ENCODE assay signal across 8 cellular contexts in the genomic region with DNA sequence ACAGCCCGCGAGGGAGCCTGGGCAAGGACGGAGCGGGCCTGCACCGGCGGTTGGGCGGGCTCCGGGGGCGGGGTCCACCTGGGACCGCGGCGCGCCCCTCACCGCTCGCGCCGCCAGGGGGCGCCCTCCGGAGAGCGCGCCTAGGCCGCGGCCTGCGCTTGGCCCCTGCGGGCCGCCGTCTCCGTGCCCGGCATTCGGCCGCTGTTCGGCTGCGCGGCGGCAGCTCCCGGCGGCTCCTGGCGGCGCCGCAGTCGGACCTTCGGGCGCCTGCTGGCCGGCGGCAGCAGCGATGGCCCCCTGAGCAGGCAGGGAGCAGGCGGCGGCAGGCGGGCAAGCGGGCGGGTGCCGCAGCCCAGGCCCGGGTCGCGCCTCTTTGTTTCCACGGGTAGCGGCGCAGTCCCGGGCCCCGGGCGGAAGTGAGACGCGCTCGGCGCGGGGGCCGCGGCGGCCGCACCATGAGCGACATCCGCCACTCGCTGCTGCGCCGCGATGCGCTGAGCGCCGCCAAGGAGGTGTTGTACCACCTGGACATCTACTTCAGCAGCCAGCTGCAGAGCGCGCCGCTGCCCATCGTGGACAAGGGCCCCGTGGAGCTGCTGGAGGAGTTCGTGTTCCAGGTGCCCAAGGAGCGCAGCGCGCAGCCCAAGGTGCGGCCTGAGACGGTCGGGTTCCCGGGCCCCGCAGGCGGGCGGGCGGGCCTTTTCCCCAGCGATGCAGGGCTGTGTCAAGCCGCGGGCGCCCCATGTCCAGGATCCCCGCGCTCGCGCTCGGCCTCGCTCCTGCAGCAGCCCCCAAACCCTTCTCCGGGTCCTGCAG. TPM values are rescaled to one million over a fixed set of nuclear protein-coding genes. Genes with fewer than 3 reads are reported as not detected.
A peak's percentile ranks its signal among the peaks of the same experiment; 100 is the strongest.
DNase-seq lines count a peak whose midpoint lies in the region; ATAC-seq and FAIRE-seq lines count a peak whose summit lies in the region.

A gene (plus strand): TSS at position 193 of the 816 bp plus-strand sequence. CDS start 263 bp downstream, at position 456.

- H2BK5ac ChIP-seq in mesenchymal stem cell (ENCODE audit: low read depth, low read length, poor library complexity, severe bottlenecking), result peak within 1 kb of the TSS; percentile 50

- peak within 1 kb of the TSS in 1 of 2 experiments; percentile 70 for H3K23ac ChIP-seq in mesenchymal stem cell (ENCODE audit: low read length in 2 of 2)

- peaks cover 0 to 3% (median 0%) of the 10 kb centered on the region in 7 donors for H3K9me3 Mint-ChIP-seq in CD4-positive, CD25-positive, alpha-beta regulatory T cell

- H3K27me3 ChIP-seq in CD4-positive, CD25-positive, alpha-beta regulatory T cell (ENCODE audit: control insufficient read depth, insufficient read depth, low read length), result no peaks in the 10 kb centered on the region
- no peaks in the 10 kb centered on the region for H3K27me3 ChIP-seq in effector memory CD4-positive, alpha-beta T cell (replicated peaks; ENCODE audit: control insufficient read depth, insufficient read depth, low read length, poor library complexity, severe bottlenecking)
- no peaks in the 10 kb centered on the region for H3K27me3 ChIP-seq in mesenchymal stem cell (ENCODE audit: control insufficient read depth in 1 of 2, insufficient read depth in 1 of 2, low read length in 2 of 2)

- WGBS in mesenchymal stem cell, result under 1% methylated on average over 96 of the region's 107 CpGs

- no peaks in the 10 kb centered on the region for H3K27me3 Mint-ChIP-seq in CD4-positive, CD25-positive, alpha-beta regulatory T cell

- H3K4me1 Mint-ChIP-seq in CD4-positive, CD25-positive, alpha-beta regulatory T cell, result peaks cover 0 to 31% (median 12%) of the 10 kb centered on the region in 4 donors

- peak within 1 kb of the TSS; percentile 90 to 98 (median 93) for H3K4me3 Mint-ChIP-seq in CD4-positive, CD25-positive, alpha-beta regulatory T cell

- peak within 1 kb of the TSS; percentile 90 for H3K9ac ChIP-seq in mesenchymal stem cell (ENCODE audit: low read length)

- H2BK12ac ChIP-seq in mesenchymal stem cell (ENCODE audit: low read length in 2 of 2), result no peak within 1 kb of the TSS

- peak within 1 kb of the TSS; percentile 86 for H3K4me3 ChIP-seq in CD4-positive, CD25-positive, alpha-beta regulatory T cell (ENCODE audit: low read depth, low read length)
- peak within 1 kb of the TSS; percentile 89 for H3K4me3 ChIP-seq in effector memory CD4-positive, alpha-beta T cell (ENCODE audit: insufficient read depth, low read depth, low read length, poor library complexity, severe bottlenecking)
- peak within 1 kb of the TSS; percentile 94 to 96 for H3K4me3 ChIP-seq in mesenchymal stem cell (ENCODE audit: insufficient read depth in 1 of 2, low read depth in 1 of 2, low read length in 2 of 2)

- peaks cover 22% of the 10 kb centered on the region for H3K4me1 ChIP-seq in CD4-positive, CD25-positive, alpha-beta regulatory T cell (ENCODE audit: control insufficient read depth, insufficient read depth, low read length, poor library complexity, severe bottlenecking)
- peaks cover 16% of the 10 kb centered on the region for H3K4me1 ChIP-seq in effector memory CD4-positive, alpha-beta T cell (ENCODE audit: control insufficient read depth, insufficient read depth, low read length, poor library complexity, severe bottlenecking)
- H3K4me1 ChIP-seq in mesenchymal stem cell (ENCODE audit: control insufficient read depth, insufficient read depth, low read depth, low read length), result peaks cover 8% of the 10 kb centered on the region

- H2BK120ac ChIP-seq in mesenchymal stem cell (ENCODE audit: low read depth, low read length), result peak within 1 kb of the TSS; percentile 95

- peak within 1 kb of the TSS; percentile 88 to 93 (median 90) for H3K27ac Mint-ChIP-seq in CD4-positive, CD25-positive, alpha-beta regulatory T cell

- peak within 1 kb of the TSS; percentile 68 to 99 for H3K14ac ChIP-seq in mesenchymal stem cell (ENCODE audit: low read length in 2 of 2)

- peaks cover 33% of the 10 kb centered on the region for H3K36me3 ChIP-seq in CD4-positive, CD25-positive, alpha-beta regulatory T cell (ENCODE audit: control insufficient read depth, insufficient read depth, low read length)
- H3K36me3 ChIP-seq in effector memory CD4-positive, alpha-beta T cell (ENCODE audit: control insufficient read depth, insufficient read depth, low read length), result peaks cover 28% of the 10 kb centered on the region
- H3K36me3 ChIP-seq in mesenchymal stem cell (ENCODE audit: control insufficient read depth in 1 of 2, insufficient read depth in 2 of 2, low read depth in 1 of 2, low read length in 2 of 2), result peaks cover 52% of the 10 kb centered on the region in 2 experiments

- ATAC-seq in CD4-positive, CD25-positive, alpha-beta regulatory T cell (ENCODE audit: low read depth in 2 of 2), result peak; percentile 89
- peak; percentile 81 for ATAC-seq in HG03442 (IDR thresholded peaks at IDR 0.05; ENCODE audit: unreplicated experiment)

- H4K8ac ChIP-seq in mesenchymal stem cell (ENCODE audit: low read length), result peak within 1 kb of the TSS; percentile 92

- no peak within 1 kb of the TSS for H2AK5ac ChIP-seq in mesenchymal stem cell (ENCODE audit: low read length, severe bottlenecking)

- H4K91ac ChIP-seq in mesenchymal stem cell (ENCODE audit: low read length), result peak within 1 kb of the TSS; percentile 92

- peak; percentile 45 for FAIRE-seq in GM19239 (lab: Jason Lieb, UNC)

- H3K27ac ChIP-seq in CD4-positive, CD25-positive, alpha-beta regulatory T cell (ENCODE audit: insufficient read depth, low read length, poor library complexity, severe bottlenecking), result peak within 1 kb of the TSS; percentile 80
- H3K27ac ChIP-seq in effector memory CD4-positive, alpha-beta T cell (ENCODE audit: insufficient read depth, low read length, poor library complexity, severe bottlenecking), result peak within 1 kb of the TSS; percentile 78
- H3K27ac ChIP-seq in mesenchymal stem cell (ENCODE audit: low read length, poor library complexity, severe bottlenecking), result peak within 1 kb of the TSS; percentile 66

- H2AFZ ChIP-seq in mesenchymal stem cell (ENCODE audit: low read depth, low read length), result peak within 1 kb of the TSS; percentile 75

- peak within 1 kb of the TSS; percentile 98 for H3K4me2 ChIP-seq in mesenchymal stem cell (ENCODE audit: low read length, poor library complexity, severe bottlenecking)

- peak; percentile 72 to 90 (median 88) for DNase-seq in CD4-positive, CD25-positive, alpha-beta regulatory T cell
- DNase-seq in GM19239 (ENCODE audit: insufficient read length, low spot score), result peak; percentile 85
- DNase-seq in NCI-H82 (lab: John Stamatoyannopoulos, UW), result peak; percentile 83
- DNase-seq in activated CD8-positive, alpha-beta memory T cell treated with anti-CD3 and anti-CD28 coated beads for 1 hour (ENCODE audit: extremely low read depth in 1 of 2, low read depth in 1 of 2), result peak; percentile 34 to 76
- DNase-seq in effector memory CD4-positive, alpha-beta T cell, result peak; percentile 67 to 73 (median 73)
- peak; percentile 77 for DNase-seq in mesenchymal stem cell
- DNase-seq in stimulated activated CD8-positive, alpha-beta memory T cell treated with anti-CD3 and anti-CD28 coated beads, Interleukin-12 subunit alpha, Interleukin-12 subunit beta, amount 100 ng/mL, for 4 hours (ENCODE audit: low read depth), result peak; percentile 77

- H3K79me1 ChIP-seq in mesenchymal stem cell (replicated peaks; ENCODE audit: low read length, poor library complexity, severe bottlenecking), result peaks cover 19% of the 10 kb centered on the region

- H3K18ac ChIP-seq in mesenchymal stem cell (ENCODE audit: low read depth in 1 of 2, low read length in 2 of 2), result peak within 1 kb of the TSS; percentile 82 to 98

- peak within 1 kb of the TSS; percentile 23 for H2BK15ac ChIP-seq in mesenchymal stem cell (ENCODE audit: low read depth, poor library complexity, severe bottlenecking)

- no peaks in the 10 kb centered on the region for H3K9me3 ChIP-seq in CD4-positive, CD25-positive, alpha-beta regulatory T cell (ENCODE audit: control insufficient read depth in 2 of 2, low read length in 2 of 2)
- H3K9me3 ChIP-seq in effector memory CD4-positive, alpha-beta T cell (ENCODE audit: control insufficient read depth, low read length), result no peaks in the 10 kb centered on the region
- no peaks in the 10 kb centered on the region for H3K9me3 ChIP-seq in mesenchymal stem cell (ENCODE audit: control insufficient read depth, low read length)

- H3K36me3 Mint-ChIP-seq in CD4-positive, CD25-positive, alpha-beta regulatory T cell, result peaks cover 18% of the 10 kb centered on the region

- peak within 1 kb of the TSS; percentile 87 to 95 for H3K4ac ChIP-seq in mesenchymal stem cell (ENCODE audit: low read depth in 1 of 2, low read length in 2 of 2)

RNA-seq across cellular contexts. Expression of the gene that starts here (rescaled TPM):
- total RNA-seq in CD4-positive, CD25-positive, alpha-beta regulatory T cell, result 50.1 TPM
- 10 to 100 TPM; 28.3 to 33.1 (median 31.5) TPM for polyA plus RNA-seq in CD4-positive, CD25-positive, alpha-beta regulatory T cell
- 15.4 TPM for polyA plus RNA-seq in mesenchymal stem cell (2013, experiment 1 of 2)
- 15.4 TPM for polyA plus RNA-seq in mesenchymal stem cell (2013, experiment 2 of 2)

Comparison
In these comparisons a context has a peak if more than half of its experiments do, and no peak if none do; other contexts are left out.
1. Peak in every context shown above with its lines: DNase-seq, ATAC-seq, H3K4me3 ChIP-seq and H3K27ac ChIP-seq.